8 cellular contexts compared by ENCODE assay signal in the genomic region with DNA sequence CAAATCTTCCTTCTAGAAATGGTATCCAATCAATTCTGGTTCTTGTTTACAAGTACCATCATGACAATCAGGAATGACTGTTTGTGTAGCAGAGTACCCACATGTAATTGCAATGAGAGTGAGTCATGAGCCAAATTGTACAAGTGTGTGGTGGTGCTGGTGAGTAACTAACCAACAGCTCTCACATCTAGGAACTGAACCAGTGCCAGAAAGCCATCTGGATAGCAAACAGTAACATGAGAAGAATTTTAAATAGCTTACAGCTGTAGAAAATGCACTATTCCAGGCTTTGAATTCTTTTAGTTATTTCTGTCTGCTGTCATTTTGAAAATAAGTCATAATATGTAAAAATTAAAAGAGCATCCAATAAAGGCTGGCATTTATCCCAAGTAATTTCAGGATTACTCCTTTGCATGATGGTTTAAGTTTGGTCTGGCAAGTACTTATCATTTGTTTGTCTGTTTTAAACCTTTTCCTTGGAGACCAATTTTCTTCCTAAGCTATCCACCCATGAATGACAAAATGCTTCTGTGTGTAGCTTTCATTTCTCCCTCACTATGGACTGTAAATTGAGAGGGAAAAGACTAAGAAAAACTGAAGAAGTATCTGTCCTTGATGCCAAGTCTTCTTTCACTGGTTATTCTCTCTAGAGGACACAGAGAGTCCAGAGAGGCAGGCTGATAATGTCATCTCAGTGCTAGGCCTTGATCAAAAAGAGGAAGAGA.
DNase-seq lines count a peak whose midpoint lies in the region; ATAC-seq and TF ChIP-seq lines count a peak whose summit lies in the region.

No MANE protein-coding gene starts in this region.

- H3K27ac ChIP-seq in Karpas-422 (ENCODE audit: low read length) (0 out of 2 replicates have a peak overlapping the region, but pooled peaks have one; percentile 18), Panc1 (ENCODE audit: low read length) (peak overlapping the region; percentile 50), mesodermal cell (ENCODE audit: low read depth, low read length, severe bottlenecking) (peak overlapping the region; percentile 71), uterus (peak overlapping the region; percentile 46 to 78)

- H3K4me3 ChIP-seq in Karpas-422 (ENCODE audit: low read length) (no peak overlapping the region), Panc1 (ENCODE audit: low read depth in 2 of 2, low read length in 2 of 2) (no peak overlapping the region), mesodermal cell (ENCODE audit: extremely low read depth, insufficient read depth, low read length, poor library complexity, severe bottlenecking) (no peak overlapping the region), uterus (no peak overlapping the region)

- H3K79me2 ChIP-seq in Karpas-422 (ENCODE audit: low read length): peaks cover 73% of the 10 kb centered on the region

- peaks cover 18% of the 10 kb centered on the region for H3K4me1 ChIP-seq in Karpas-422 (ENCODE audit: low read length)
- peaks cover 14% of the 10 kb centered on the region for H3K4me1 ChIP-seq in Panc1 (ENCODE audit: control insufficient read depth, insufficient read depth, low read length)
- H3K4me1 ChIP-seq in mesodermal cell (ENCODE audit: control insufficient read depth, insufficient read depth, low read length, poor library complexity, severe bottlenecking): peaks cover 12% of the 10 kb centered on the region
- peaks cover 0 to 19% of the 10 kb centered on the region in 2 donors for H3K4me1 ChIP-seq in uterus

- POLR2A ChIA-PET in Panc1 (lab: Charles Lee): no interaction called here
- POLR2A ChIA-PET in GM10248 (lab: Yijun Ruan, JAX): no interaction called here

- CTCF ChIA-PET in Panc1 (lab: Charles Lee) (interaction anchor here (1.5 kb wide), 1 partner anchor 141 kb away, joined by 5 read pairs; no protein-coding TSS in a partner anchor), GM10248 (lab: Yijun Ruan, JAX) (interaction anchor here (0.9 to 1.3 kb wide), 2 partner anchors 8 to 32 kb away, joined by 3 read pairs; no protein-coding TSS in a partner anchor)

- H3K27me3 ChIP-seq in Karpas-422 (ENCODE audit: low read length): no peaks in the 10 kb centered on the region
- H3K27me3 ChIP-seq in Panc1 (ENCODE audit: control insufficient read depth, insufficient read depth, low read length): no peaks in the 10 kb centered on the region
- no peaks in the 10 kb centered on the region for H3K27me3 ChIP-seq in uterus

- H3K36me3 ChIP-seq in Karpas-422 (ENCODE audit: insufficient read depth, low read length) (peaks cover 5% of the 10 kb centered on the region), Panc1 (ENCODE audit: control insufficient read depth, insufficient read depth, low read length) (no peaks in the 10 kb centered on the region), mesodermal cell (ENCODE audit: control insufficient read depth, insufficient read depth, low read length) (no peaks in the 10 kb centered on the region), uterus (no peaks in the 10 kb centered on the region)

- H3K9me2 ChIP-seq in Karpas-422 (replicated peaks; ENCODE audit: insufficient read depth, low read length): no peaks in the 10 kb centered on the region

- ATAC-seq in GM18861 (IDR thresholded peaks at IDR 0.05; ENCODE audit: unreplicated experiment) (peak; percentile 49), Panc1 (peak; percentile 94)

- intact Hi-C loops in Panc1 (cut with micrococcal nuclease; ENCODE audit: unreplicated experiment): no loop called here
- intact Hi-C loops in uterus (cut with DNase I; ENCODE audit: low total_unique reads): no loop called here

- no peaks in the 10 kb centered on the region for H4K20me1 ChIP-seq in Karpas-422 (ENCODE audit: insufficient read depth, low read depth, low read length)

- no peak overlapping the region for H2AFZ ChIP-seq in Karpas-422 (ENCODE audit: low read length)

- TF ChIP-seq CTCF in AG09319 (IDR thresholded peaks at IDR 0.05; ENCODE audit: low read depth, low read length): no peak
- no peak for TF ChIP-seq CTCF in Panc1 (IDR thresholded peaks at IDR 0.05)
- TF ChIP-seq CTCF in uterus (IDR thresholded peaks at IDR 0.05): no peak
- TF ChIP-seq CTCF in GM10248 (IDR thresholded peaks at IDR 0.05; ENCODE audit: control extremely low read depth, extremely low read depth, low read depth, missing control alignments): no peak

- no peak overlapping the region for H3K9ac ChIP-seq in Karpas-422 (ENCODE audit: low read length)

- H3K9me3 ChIP-seq in Karpas-422 (ENCODE audit: low read length) (peaks cover 4% of the 10 kb centered on the region; the same call in 1 of the 2 replicates), Panc1 (ENCODE audit: control insufficient read depth, insufficient read depth, low read depth, low read length) (peaks cover 1% of the 10 kb centered on the region; the same call in 1 of the 2 replicates), mesodermal cell (ENCODE audit: control insufficient read depth, low read length) (no peaks in the 10 kb centered on the region), uterus (no peaks in the 10 kb centered on the region)

- no peak overlapping the region for H3K4me2 ChIP-seq in Karpas-422 (ENCODE audit: low read depth, low read length, poor library complexity, severe bottlenecking)

- no TSS peak for BruUV-seq in Panc1 (replicated peaks; lab: Mats Ljungman, UMichigan)

- no peak for TF ChIP-seq POLR2A in uterus (IDR thresholded peaks at IDR 0.05)

- DNase-seq in AG09319 (ENCODE audit: extremely low read depth, low read depth): peak; percentile 99
- no peak for DNase-seq in Karpas-422
- peak; percentile 90 for DNase-seq in Panc1 (ENCODE audit: low read depth, low spot score)
- peak; percentile 65 to 97 for DNase-seq in dermis microvascular lymphatic vessel endothelial cell (ENCODE audit: low read depth in 2 of 2)
- DNase-seq in uterus: peak; percentile 31 to 79
- DNase-seq in GM10248 (ENCODE audit: extremely low spot score): no peak

- in situ Hi-C loops in Panc1 (cut with HindIII; ENCODE audit: low pct_unique_long_range_greater_than_20kb, low sequenced_read_pairs): no loop called here

Comparison
In these comparisons a context has a peak if more than half of its experiments do, and no peak if none do; other contexts are left out.
1. DNase-seq: peak in AG09319 (single experiment), Panc1 (single experiment), dermis microvascular lymphatic vessel endothelial cell (2 of 2) and uterus (2 of 2); none in Karpas-422 (single experiment) and GM10248 (single experiment).
2. H3K27ac ChIP-seq: peak in every context shown above with its lines; median percentile 71 in mesodermal cell; 62 in uterus; 50 in Panc1; 18 in Karpas-422.